In the genomic region with DNA sequence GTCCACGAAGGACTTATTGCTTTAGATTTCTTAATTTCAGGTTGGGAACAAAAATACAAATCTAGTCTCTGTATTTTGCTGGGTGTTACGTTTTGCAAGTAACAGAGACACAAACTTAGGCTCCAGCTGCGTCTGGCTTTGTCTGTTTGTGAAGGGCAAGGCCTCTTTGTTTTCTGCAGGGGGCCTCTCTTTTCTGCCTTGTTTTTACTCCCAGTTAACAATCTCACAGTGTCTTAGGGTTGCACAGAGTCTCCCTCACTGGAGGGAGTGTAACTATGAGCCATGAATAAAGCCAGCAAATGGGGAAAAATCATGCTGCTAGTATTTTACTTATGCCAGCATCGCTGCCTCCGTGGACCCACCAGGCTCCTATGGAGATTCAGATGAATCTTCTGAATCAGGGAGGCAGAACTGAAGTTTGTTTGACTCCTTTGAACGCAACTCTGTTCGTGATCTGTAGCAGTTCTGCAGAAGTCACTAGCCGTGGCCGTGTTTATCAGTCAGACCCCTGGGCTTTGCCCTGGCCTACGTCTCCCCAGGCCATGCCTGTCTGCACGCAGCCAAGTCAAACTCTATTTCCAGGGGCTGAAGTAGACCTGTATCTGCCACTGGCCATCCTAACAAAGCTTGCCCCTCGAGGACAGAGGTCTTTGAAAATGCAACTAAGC, we compare ENCODE assay signal across 24 cellular contexts.
A peak's percentile ranks its signal among the peaks of the same experiment; 100 is the strongest.
DNase-seq lines count a peak whose midpoint lies in the region; ATAC-seq, FAIRE-seq and TF ChIP-seq lines count a peak whose summit lies in the region.
"Had no signal": no experiment of that assay in that cellular context is flagged by ENCODE, and none has a peak within 500 bp of the region (broad histone marks: within the 10 kb centered on the region; RNA-seq: fewer than 3 reads in every experiment).

No MANE protein-coding gene starts in this region.

- no peaks in the 10 kb centered on the region for H3K79me2 ChIP-seq in DND-41 (ENCODE audit: insufficient read depth, low read length)

- H3K9me3 Mint-ChIP-seq in WTC11, result no peaks in the 10 kb centered on the region
- H3K9me3 Mint-ChIP-seq: activated T-cell treated with anti-CD3 and anti-CD28 coated beads, Interleukin-2, amount 50 U/mL, for 72 hours; central memory CD8-positive, alpha-beta T cell; stimulated activated effector memory CD8-positive, alpha-beta T cell treated with anti-CD3 and anti-CD28 coated beads, Interleukin-12 subunit alpha, Interleukin-12 subunit beta, amount 100 ng/mL, for 72 hours had no signal

- H3K4me3 Mint-ChIP-seq in WTC11, result no peak overlapping the region
- H3K4me3 Mint-ChIP-seq: activated T-cell treated with anti-CD3 and anti-CD28 coated beads, Interleukin-2, amount 50 U/mL, for 72 hours; central memory CD8-positive, alpha-beta T cell; stimulated activated effector memory CD8-positive, alpha-beta T cell treated with anti-CD3 and anti-CD28 coated beads, Interleukin-12 subunit alpha, Interleukin-12 subunit beta, amount 100 ng/mL, for 72 hours had no signal

- no peak overlapping the region for H3K27ac ChIP-seq in DND-41 (ENCODE audit: low read length)
- H3K27ac ChIP-seq in A673 (ENCODE audit: low read depth, low read length, poor library complexity, severe bottlenecking), result no peak overlapping the region
- H3K27ac ChIP-seq: C4-2B, SJSA1, testis had no signal

- TF ChIP-seq CTCF in DND-41 (IDR thresholded peaks at IDR 0.05; ENCODE audit: borderline replicate concordance, extremely low read depth, low read length, poor library complexity, severe bottlenecking) (no peak), WTC11 (IDR thresholded peaks at IDR 0.05) (no peak), A673 (conservative IDR thresholded peaks at IDR 0.05; ENCODE audit: low read depth, low read length) (no peak)

- TF ChIP-seq POLR2A in GM18505 (IDR thresholded peaks at IDR 0.05; ENCODE audit: borderline replicate concordance, extremely low read depth, insufficient read depth, insufficient read length), result no peak

- no peaks in the 10 kb centered on the region for H3K36me3 Mint-ChIP-seq in WTC11
- H3K36me3 Mint-ChIP-seq: stimulated activated effector memory CD8-positive, alpha-beta T cell treated with anti-CD3 and anti-CD28 coated beads, Interleukin-12 subunit alpha, Interleukin-12 subunit beta, amount 100 ng/mL, for 72 hours had no signal

- H3K4me1 ChIP-seq in DND-41 (ENCODE audit: insufficient read depth, low read length), result no peaks in the 10 kb centered on the region
- no peaks in the 10 kb centered on the region for H3K4me1 ChIP-seq in A673 (ENCODE audit: insufficient read depth, low read length, poor library complexity, severe bottlenecking)
- H3K4me1 ChIP-seq: SJSA1, testis had no signal

- ATAC-seq in DND-41 (ENCODE audit: insufficient read depth, low read depth), result no peak
- ATAC-seq in WTC11, result peak; percentile 55
- ATAC-seq in sciatic nerve, result no peak
- no peak for ATAC-seq in GM18505 (IDR thresholded peaks at IDR 0.05; ENCODE audit: unreplicated experiment)
- ATAC-seq: activated T-cell treated with anti-CD3 and anti-CD28 coated beads, Interleukin-2, amount 50 U/mL, for 72 hours; K562; stimulated activated effector memory CD8-positive, alpha-beta T cell treated with anti-CD3 and anti-CD28 coated beads, Interleukin-12 subunit alpha, Interleukin-12 subunit beta, amount 100 ng/mL, for 72 hours had no signal

- no TSS peak for BruUV-seq in A673 (replicated peaks; lab: Mats Ljungman, UMichigan)

- H3K9me3 ChIP-seq in DND-41 (ENCODE audit: insufficient read depth, low read length, severe bottlenecking) (no peaks in the 10 kb centered on the region), A673 (ENCODE audit: low read depth, low read length, poor library complexity, severe bottlenecking) (no peaks in the 10 kb centered on the region)
- H3K9me3 ChIP-seq: MG63, SJSA1, testis had no signal

- H3K4me2 ChIP-seq in DND-41 (ENCODE audit: insufficient read depth, low read length), result no peak overlapping the region

- 0 out of 2 replicates have a peak overlapping the region, but pooled peaks have one; percentile 41 for H3K27ac Mint-ChIP-seq in WTC11
- H3K27ac Mint-ChIP-seq: activated T-cell treated with anti-CD3 and anti-CD28 coated beads, Interleukin-2, amount 50 U/mL, for 72 hours; stimulated activated effector memory CD8-positive, alpha-beta T cell treated with anti-CD3 and anti-CD28 coated beads, Interleukin-12 subunit alpha, Interleukin-12 subunit beta, amount 100 ng/mL, for 72 hours had no signal

- H3K27me3 ChIP-seq in DND-41 (ENCODE audit: insufficient read depth, low read length, poor library complexity), result no peaks in the 10 kb centered on the region
- H3K27me3 ChIP-seq in A673 (replicated peaks; ENCODE audit: insufficient read depth, low read depth, low read length, poor library complexity), result no peaks in the 10 kb centered on the region
- H3K27me3 ChIP-seq: MG63, SJSA1, testis had no signal

- DNase-seq in DND-41, result no peak
- no peak for DNase-seq in WTC11 (ENCODE audit: low spot score)
- DNase-seq in inferior parietal cortex (ENCODE audit: extremely low spot score), result peak; percentile 69
- DNase-seq in nucleus accumbens (lab: John Stamatoyannopoulos, UW), result peak in 35 of 56 donors; percentile 3 to 68 (median 36)
- DNase-seq in GM19239 (ENCODE audit: insufficient read length, low spot score), result no peak
- DNase-seq in A673 (ENCODE audit: low spot score), result no peak
- no peak for DNase-seq in sciatic nerve (ENCODE audit: low spot score)
- DNase-seq: activated naive CD4-positive, alpha-beta T cell treated with anti-CD3 and anti-CD28 coated beads, Interleukin-2, amount 50 U/mL, for 16 hours; activated T-cell treated with anti-CD3 and anti-CD28 coated beads, Interleukin-2, amount 50 U/mL, for 72 hours; aorta; effector CD8-positive, alpha-beta T cell; foreskin melanocyte; kidney; MG63; NCI-H1694; stimulated activated CD4-positive, alpha-beta T cell treated with anti-CD3 and anti-CD28 coated beads, Interleukin-2, amount 100 ng/mL, for 24 hours; testis had no signal

- H3K9ac ChIP-seq in DND-41 (ENCODE audit: low read depth, low read length), result no peak overlapping the region

- H3K27me3 Mint-ChIP-seq in WTC11 (ENCODE audit: low read depth), result no peaks in the 10 kb centered on the region

- no peaks in the 10 kb centered on the region for H3K36me3 ChIP-seq in DND-41 (ENCODE audit: insufficient read depth, low read length)
- no peaks in the 10 kb centered on the region for H3K36me3 ChIP-seq in A673 (ENCODE audit: insufficient read depth, low read length, poor library complexity, severe bottlenecking)
- H3K36me3 ChIP-seq: MG63, SJSA1 had no signal

- CTCF ChIA-PET in WTC11 (lab: Charles Lee), result no interaction called here
- CTCF ChIA-PET in A673 (lab: Charles Lee), result no interaction called here

- POLR2A ChIA-PET in WTC11 (lab: Charles Lee) (no interaction called here), A673 (lab: Charles Lee; ENCODE audit: low non-redundant PET) (no interaction called here)

- H4K20me1 ChIP-seq in DND-41 (ENCODE audit: insufficient read depth, low read length), result no peaks in the 10 kb centered on the region

- intact Hi-C loops in A673 (cut with micrococcal nuclease; ENCODE audit: unreplicated experiment) (no loop called here), sciatic nerve (cut with DNase I) (no loop called here)

- H3K4me3 ChIP-seq in DND-41 (ENCODE audit: low read depth in 1 of 2, low read length in 2 of 2) (no peak overlapping the region), A673 (ENCODE audit: low read depth, low read length, poor library complexity, severe bottlenecking) (no peak overlapping the region)
- H3K4me3 ChIP-seq: K562, MG63, SJSA1, testis had no signal

- H2AFZ ChIP-seq in DND-41 (ENCODE audit: low read depth, low read length), result peak overlapping the region; percentile 46

- no peak for FAIRE-seq in GM19239 (lab: Jason Lieb, UNC)
- FAIRE-seq: D721Med, K562, kidney had no signal

- peaks cover 32% of the 10 kb centered on the region for H3K4me1 Mint-ChIP-seq in WTC11
- H3K4me1 Mint-ChIP-seq: central memory CD8-positive, alpha-beta T cell; stimulated activated effector memory CD8-positive, alpha-beta T cell treated with anti-CD3 and anti-CD28 coated beads, Interleukin-12 subunit alpha, Interleukin-12 subunit beta, amount 100 ng/mL, for 72 hours had no signal

TF ChIP-seq in WTC11, 78 proteins besides CTCF, POLR2A, EP300 and RAD21 (continues in another document):
- TF ChIP-seq, protein P1, sequence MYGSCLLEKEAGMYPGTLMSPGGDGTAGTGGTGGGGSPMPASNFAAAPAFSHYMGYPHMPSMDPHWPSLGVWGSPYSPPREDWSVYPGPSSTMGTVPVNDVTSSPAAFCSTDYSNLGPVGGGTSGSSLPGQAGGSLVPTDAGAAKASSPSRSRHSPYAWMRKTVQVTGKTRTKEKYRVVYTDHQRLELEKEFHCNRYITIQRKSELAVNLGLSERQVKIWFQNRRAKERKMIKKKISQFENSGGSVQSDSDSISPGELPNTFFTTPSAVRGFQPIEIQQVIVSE (CRISPR knock-in tag; IDR thresholded peaks at IDR 0.05; ENCODE audit: borderline replicate concordance), result no peak
- no peak for TF ChIP-seq ZNF219 (CRISPR knock-in tag; IDR thresholded peaks at IDR 0.05; ENCODE audit: borderline replicate concordance)
- TF ChIP-seq, protein P2, sequence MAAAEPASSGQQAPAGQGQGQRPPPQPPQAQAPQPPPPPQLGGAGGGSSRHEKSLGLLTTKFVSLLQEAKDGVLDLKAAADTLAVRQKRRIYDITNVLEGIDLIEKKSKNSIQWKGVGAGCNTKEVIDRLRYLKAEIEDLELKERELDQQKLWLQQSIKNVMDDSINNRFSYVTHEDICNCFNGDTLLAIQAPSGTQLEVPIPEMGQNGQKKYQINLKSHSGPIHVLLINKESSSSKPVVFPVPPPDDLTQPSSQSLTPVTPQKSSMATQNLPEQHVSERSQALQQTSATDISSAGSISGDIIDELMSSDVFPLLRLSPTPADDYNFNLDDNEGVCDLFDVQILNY (CRISPR knock-in tag; IDR thresholded peaks at IDR 0.05), result no peak
- TF ChIP-seq JUN (CRISPR knock-in tag; IDR thresholded peaks at IDR 0.05), result no peak

Comparison
In these comparisons a context has a peak if more than half of its experiments do, and no peak if none do; other contexts are left out.
1. DNase-seq: peak in inferior parietal cortex (single experiment) and nucleus accumbens (35 of 56); none in DND-41 (single experiment), WTC11 (single experiment), GM19239 (single experiment), A673 (single experiment) and sciatic nerve (single experiment).